ENCODE assay signal across 25 cellular contexts in the genomic region with DNA sequence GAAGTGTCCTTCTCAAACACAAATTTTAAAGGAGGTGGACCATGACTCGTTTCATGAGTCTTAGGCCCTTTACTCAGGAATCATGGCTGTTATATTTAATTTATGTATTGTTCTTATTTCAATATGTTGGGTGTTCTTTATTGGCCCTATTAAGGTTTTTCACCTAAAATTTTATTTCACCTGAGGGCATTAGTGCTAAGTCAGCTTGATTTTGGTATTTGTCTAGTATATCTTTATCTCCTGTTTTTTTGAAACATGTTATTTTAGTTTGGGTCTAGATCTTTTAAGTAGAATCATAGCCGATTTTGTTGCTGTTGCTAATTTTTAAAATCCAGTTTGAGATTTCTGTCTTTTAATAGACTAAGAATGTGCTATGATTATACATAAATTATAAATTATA.
"Had no signal": no experiment of that assay in that cellular context is flagged by ENCODE, and none has a peak within 500 bp of the region (broad histone marks: within the 10 kb centered on the region; RNA-seq: fewer than 3 reads in every experiment).

No MANE protein-coding gene starts in this region.

- H3K27me3 ChIP-seq: colonic mucosa, esophagus squamous epithelium, gastrocnemius medialis, heart right ventricle, left lung had no signal

- H3K4me3 ChIP-seq: colonic mucosa, esophagus squamous epithelium, gastrocnemius medialis, heart right ventricle, left lung, lower lobe of right lung, mucosa of descending colon had no signal

- DNase-seq: colonic mucosa; cortex of kidney; effector CD8-positive, alpha-beta T cell; effector memory CD8-positive, alpha-beta T cell; endodermal cell; erythroblast; esophagus squamous epithelium; foreskin fibroblast; foreskin melanocyte; gastrocnemius medialis; glutamatergic neuron; head of caudate nucleus; heart right ventricle; hippocampal formation; left cardiac atrium; left lung; left ventricle myocardium superior; lower lobe of right lung; mesenchymal stem cell; mucosa of descending colon; naive B cell had no signal

- H3K36me3 ChIP-seq: colonic mucosa, esophagus squamous epithelium, gastrocnemius medialis, heart right ventricle, left lung, lower lobe of right lung had no signal

- H3K27ac ChIP-seq: colonic mucosa, epithelial cell of prostate, esophagus squamous epithelium, gastrocnemius medialis, heart right ventricle, left lung, lower lobe of right lung had no signal

- ATAC-seq: effector memory CD8-positive, alpha-beta T cell; esophagus mucosa; gastrocnemius medialis; heart right ventricle; left cardiac atrium; left lung; left ventricle myocardium superior; lower lobe of right lung; mucosa of descending colon had no signal

- FAIRE-seq: endometrium, keratinocyte had no signal

- H3K9me3 ChIP-seq: colonic mucosa, esophagus squamous epithelium, gastrocnemius medialis, left lung, lower lobe of right lung, mucosa of descending colon had no signal

- H3K4me1 ChIP-seq: colonic mucosa, esophagus squamous epithelium, heart right ventricle, left lung, lower lobe of right lung had no signal
